In genomic region chr13:27401210-27401609, GRCh38 we compare ENCODE assay signal across 14 cellular contexts. TPM values are rescaled to one million over a fixed set of nuclear protein-coding genes. Genes with fewer than 3 reads are reported as not detected.
A peak's percentile ranks its signal among the peaks of the same experiment; 100 is the strongest.
DNase-seq lines count a peak whose midpoint lies in the region; ATAC-seq and TF ChIP-seq lines count a peak whose summit lies in the region.
"Had no signal": no experiment of that assay in that cellular context is flagged by ENCODE, and none has a peak within 500 bp of the region (broad histone marks: within the 10 kb centered on the region; RNA-seq: fewer than 3 reads in every experiment).

No MANE protein-coding gene starts in this region.

- TF ChIP-seq CTCF in upper lobe of right lung (IDR thresholded peaks at IDR 0.05) (no peak), tibial nerve (IDR thresholded peaks at IDR 0.05) (no peak)

- H3K4me3 ChIP-seq in upper lobe of right lung (no peak overlapping the region), tibial nerve (no peak overlapping the region)
- H3K4me3 ChIP-seq: thyroid gland had no signal

- no peaks in the 10 kb centered on the region for H3K9me3 ChIP-seq in upper lobe of right lung
- no peaks in the 10 kb centered on the region for H3K9me3 ChIP-seq in tibial nerve
- H3K9me3 ChIP-seq: thyroid gland had no signal

- no peak for TF ChIP-seq POLR2A in tibial nerve (IDR thresholded peaks at IDR 0.05)

- intact Hi-C loops in Right ventricle myocardium superior (cut with DNase I) (loop anchor here (10.0 kb wide), 1 partner anchor 394 kb away; the partner anchor contains the start of gene GSX1), cardiac septum (cut with DNase I) (loop anchor here (10.0 kb wide), 1 partner anchor 134 kb away; no protein-coding TSS in a partner anchor), upper lobe of right lung (cut with DNase I) (no loop called here)

- H3K27me3 ChIP-seq in upper lobe of right lung: peaks cover 3% of the 10 kb centered on the region
- H3K27me3 ChIP-seq in tibial nerve: no peaks in the 10 kb centered on the region
- H3K27me3 ChIP-seq: thyroid gland had no signal

- H3K4me1 ChIP-seq in upper lobe of right lung (peaks cover 15% of the 10 kb centered on the region), tibial nerve (peaks cover 0 to 17% (median 15%) of the 10 kb centered on the region in 4 donors)

- no peaks in the 10 kb centered on the region for H3K36me3 ChIP-seq in upper lobe of right lung
- no peaks in the 10 kb centered on the region for H3K36me3 ChIP-seq in tibial nerve
- H3K36me3 ChIP-seq: thyroid gland had no signal

- 51 to 54% methylated on average over 3 of the region's 3 CpGs for WGBS in tibial nerve, 2 donors

- peak; percentile 42 for ATAC-seq in Right ventricle myocardium superior (ENCODE audit: poor library complexity)
- peak; percentile 83 for ATAC-seq in upper lobe of right lung
- ATAC-seq in HG02973 (IDR thresholded peaks at IDR 0.05; ENCODE audit: unreplicated experiment): no peak

- peak; percentile 51 for DNase-seq in Right ventricle myocardium superior
- no peak for DNase-seq in cardiac septum (ENCODE audit: low spot score)
- DNase-seq in SKM-1 treated with dmso at 0.1 percent for 144 hours (lab: John Stamatoyannopoulos, UW; ENCODE audit: unreplicated experiment): peak; percentile 72
- peak; percentile 78 for DNase-seq in islet precursor cell
- no peak for DNase-seq in upper lobe of right lung
- DNase-seq in tibial nerve (ENCODE audit: low spot score in 2 of 2): no peak
- no peak for DNase-seq in stimulated activated CD4-positive, alpha-beta T cell treated with anti-CD3 and anti-CD28 coated beads, Interleukin-4, amount 100 ng/mL, for 1 hour
- DNase-seq: 8988T; activated CD4-positive, CD25-positive, alpha-beta regulatory T cell; activated T-cell treated with anti-CD3 and anti-CD28 coated beads, Interleukin-2, amount 50 U/mL, for 24 hours; NCI-H226; nephron progenitor cell; thyroid gland had no signal

- TF ChIP-seq EP300 in tibial nerve (IDR thresholded peaks at IDR 0.05): no peak

- H3K27ac ChIP-seq in upper lobe of right lung (no peak overlapping the region), tibial nerve (no peak overlapping the region)
- H3K27ac ChIP-seq: thyroid gland had no signal

RNA-seq across cellular contexts. Expression of gene GTF3A, which starts 23.2 kb away (rescaled TPM):
- total RNA-seq in Right ventricle myocardium superior (211 TPM), cardiac septum (167 TPM), upper lobe of right lung (81.7 TPM), tibial nerve (100 to 1,000 TPM in 3 of 4 donors, 10 to 100 TPM in 1; 64.5 to 201 (median 123) TPM)

RNA-seq across cellular contexts. Expression of gene MTIF3, which starts 49.2 kb away (rescaled TPM):
- total RNA-seq in Right ventricle myocardium superior: 189 TPM
- total RNA-seq in cardiac septum: 83.8 TPM
- total RNA-seq in upper lobe of right lung: 38.6 TPM
- total RNA-seq in tibial nerve: 10 to 100 TPM; 45.4 to 94.2 (median 65.9) TPM

Comparison
In these comparisons a context has a peak if more than half of its experiments do, and no peak if none do; other contexts are left out.
1. DNase-seq: peak in Right ventricle myocardium superior (single experiment), SKM-1 treated with dmso at 0.1 percent for 144 hours (single experiment) and islet precursor cell (single experiment); none in cardiac septum (single experiment), upper lobe of right lung (single experiment), tibial nerve (0 of 2) and stimulated activated CD4-positive, alpha-beta T cell treated with anti-CD3 and anti-CD28 coated beads, Interleukin-4, amount 100 ng/mL, for 1 hour (single experiment).